Comparison of ENCODE assay signal across 10 cellular contexts in the genomic region with DNA sequence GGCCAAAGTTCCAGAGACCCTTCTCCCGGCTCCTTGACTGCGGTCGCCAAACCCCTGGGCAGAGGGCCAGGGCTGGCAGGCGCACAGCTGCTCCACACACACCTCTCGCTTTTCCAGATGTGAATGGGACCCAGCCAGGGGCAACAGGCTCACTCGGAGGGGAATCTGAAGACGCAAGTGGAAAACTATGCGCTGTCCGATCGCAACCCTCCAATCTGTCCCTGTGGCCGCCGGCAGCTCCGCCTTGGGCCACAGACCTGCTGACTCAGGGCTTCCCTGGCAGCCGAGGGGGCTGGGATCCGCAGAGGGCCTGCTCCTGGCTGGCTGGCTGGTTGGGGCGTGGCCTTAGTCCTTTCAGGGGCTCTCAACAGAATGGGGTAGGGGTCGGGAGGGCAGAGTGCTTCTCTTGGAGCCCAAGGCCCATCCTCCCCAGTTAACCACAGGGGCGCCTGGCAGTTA. TPM values are rescaled to one million over a fixed set of nuclear protein-coding genes. Genes with fewer than 3 reads are reported as not detected.
DNase-seq lines count a peak whose midpoint lies in the region; ATAC-seq and TF ChIP-seq lines count a peak whose summit lies in the region.
"Had no signal": no experiment of that assay in that cellular context is flagged by ENCODE, and none has a peak within 500 bp of the region (broad histone marks: within the 10 kb centered on the region; RNA-seq: fewer than 3 reads in every experiment).

No MANE protein-coding gene starts in this region.

- ATAC-seq in HG02642 (IDR thresholded peaks at IDR 0.05; ENCODE audit: poor library complexity, unreplicated experiment) (no peak), HG03095 (IDR thresholded peaks at IDR 0.05; ENCODE audit: unreplicated experiment) (no peak)

- H3K9me3 Mint-ChIP-seq in MCF 10A (ENCODE audit: unreplicated experiment), result no peaks in the 10 kb centered on the region

- no peak for TF ChIP-seq CTCF in MCF 10A (IDR thresholded peaks at IDR 0.05; ENCODE audit: unreplicated experiment)

- BruUV-seq in MCF 10A (replicated peaks; lab: Mats Ljungman, UMichigan), result no TSS peak

- no peak overlapping the region for H3K27ac Mint-ChIP-seq in MCF 10A (ENCODE audit: low read depth, unreplicated experiment)

- H3K36me3 Mint-ChIP-seq in MCF 10A (ENCODE audit: insufficient read depth, unreplicated experiment), result peaks cover 4% of the 10 kb centered on the region

- CTCF ChIA-PET in MCF 10A (lab: Yijun Ruan, JAX), result interaction anchor here (1.1 kb wide), 1 partner anchor 151 kb away, joined by 3 read pairs; no protein-coding TSS in a partner anchor

- intact Hi-C loops in MCF 10A (cut with micrococcal nuclease), result no loop called here

- POLR2A ChIA-PET in MCF 10A (lab: Yijun Ruan, JAX), result interaction anchor here (0.7 kb wide), 1 partner anchor 9 kb away, joined by 3 read pairs; no protein-coding TSS in a partner anchor

- DNase-seq in HT1080 (ENCODE audit: low read depth) (peak; percentile 68), MCF 10A (ENCODE audit: unreplicated experiment) (peak; percentile 40), islet precursor cell (peak; percentile 96), NCI-H128 (lab: John Stamatoyannopoulos, UW; ENCODE audit: unreplicated experiment) (no peak), hippocampal formation (lab: John Stamatoyannopoulos, UW) (no peak)
- DNase-seq: colonic mucosa had no signal

- H3K4me1 Mint-ChIP-seq in MCF 10A (ENCODE audit: insufficient read depth, unreplicated experiment), result peaks cover 8% of the 10 kb centered on the region

- H3K27ac ChIP-seq in temporal lobe (ENCODE audit: low read depth, low read length), result peak overlapping the region; percentile 30
- H3K27ac ChIP-seq: colonic mucosa, SJSA1 had no signal

- H3K27me3 Mint-ChIP-seq in MCF 10A (ENCODE audit: insufficient read depth, unreplicated experiment), result peaks cover 12% of the 10 kb centered on the region

- no peak overlapping the region for H3K4me3 Mint-ChIP-seq in MCF 10A (ENCODE audit: unreplicated experiment)

RNA-seq across cellular contexts. Expression of a gene that starts 54.0 kb away (rescaled TPM):
- 1.3 and 3.0 TPM in 2 replicates for total RNA-seq in HT1080 (2014; rRNA removed; shearing (Covaris generic))
- polyA plus RNA-seq in HT1080 (2015; cell fraction: cytosol; rRNA removed), result 0.88 and 1.4 TPM in 2 replicates
- 1.6 and 2.7 TPM in 2 replicates for polyA plus RNA-seq in HT1080 (2015; cell fraction: nucleus; rRNA removed)
- 18.7 and 21.2 TPM in 2 replicates for total RNA-seq in MCF 10A (2022)
- total RNA-seq in temporal lobe, result 19.4 TPM

Comparison
In these comparisons a context has a peak if more than half of its experiments do, and no peak if none do; other contexts are left out.
1. DNase-seq: peak in HT1080 (single experiment), MCF 10A (single experiment) and islet precursor cell (single experiment); none in NCI-H128 (single experiment) and hippocampal formation (0 of 2).